In genomic region chr10:4847580-4848020, GRCh38 we compare ENCODE assay signal across 11 cellular contexts. TPM values are rescaled to one million over a fixed set of nuclear protein-coding genes. Genes with fewer than 3 reads are reported as not detected.
DNase-seq lines count a peak whose midpoint lies in the region; ATAC-seq and TF ChIP-seq lines count a peak whose summit lies in the region.
"Had no signal": no experiment of that assay in that cellular context is flagged by ENCODE, and none has a peak within 500 bp of the region (broad histone marks: within the 10 kb centered on the region; RNA-seq: fewer than 3 reads in every experiment).

No MANE protein-coding gene starts in this region.

- no peaks in the 10 kb centered on the region for H3K4me1 ChIP-seq in naive thymus-derived CD4-positive, alpha-beta T cell (ENCODE audit: control insufficient read depth in 2 of 2, insufficient read depth in 2 of 2, low read length in 2 of 2)

- peaks cover 0 to 2% (median 0%) of the 10 kb centered on the region in 11 donors for H3K9me3 Mint-ChIP-seq in naive thymus-derived CD4-positive, alpha-beta T cell
- H3K9me3 Mint-ChIP-seq in activated naive CD8-positive, alpha-beta T cell treated with anti-CD3 and anti-CD28 coated beads for 36 hours = no peaks in the 10 kb centered on the region

- H3K4me3 ChIP-seq in MG63 (no peak overlapping the region), coronary artery (no peak overlapping the region)
- no peak overlapping the region for H3K4me3 ChIP-seq in naive thymus-derived CD4-positive, alpha-beta T cell (ENCODE audit: low read length)
- H3K4me3 ChIP-seq: adrenal gland, spleen had no signal

- no peaks in the 10 kb centered on the region for H3K27me3 ChIP-seq in MG63
- no peaks in the 10 kb centered on the region for H3K27me3 ChIP-seq in naive thymus-derived CD4-positive, alpha-beta T cell (ENCODE audit: control insufficient read depth in 2 of 2, insufficient read depth in 2 of 2, low read length in 2 of 2)
- H3K27me3 ChIP-seq: adrenal gland, spleen had no signal

- CTCF ChIA-PET in naive thymus-derived CD4-positive, alpha-beta T cell (lab: Charles Lee) = interaction anchor here (0.6 to 6.8 kb wide), 10 partner anchors 11 to 946 kb away, joined by 3 to 86 read pairs (median 4); no protein-coding TSS in a partner anchor

- peaks cover 0 to 3% (median 0%) of the 10 kb centered on the region in 5 donors for H3K27me3 Mint-ChIP-seq in naive thymus-derived CD4-positive, alpha-beta T cell
- H3K27me3 Mint-ChIP-seq in activated naive CD8-positive, alpha-beta T cell treated with anti-CD3 and anti-CD28 coated beads for 36 hours = no peaks in the 10 kb centered on the region

- H3K36me3 ChIP-seq in MG63 = no peaks in the 10 kb centered on the region
- peaks cover 0 to 5% (median 0%) of the 10 kb centered on the region in 3 experiments for H3K36me3 ChIP-seq in naive thymus-derived CD4-positive, alpha-beta T cell (ENCODE audit: control insufficient read depth in 2 of 3, insufficient read depth in 3 of 3, low read length in 3 of 3)
- H3K36me3 ChIP-seq: spleen had no signal

- no peak overlapping the region for H3K4me3 Mint-ChIP-seq in naive thymus-derived CD4-positive, alpha-beta T cell
- H3K4me3 Mint-ChIP-seq in activated naive CD8-positive, alpha-beta T cell treated with anti-CD3 and anti-CD28 coated beads for 36 hours = no peak overlapping the region

- peak overlapping the region; percentile 63 to 72 for H3K27ac ChIP-seq in coronary artery
- no peak overlapping the region for H3K27ac ChIP-seq in naive thymus-derived CD4-positive, alpha-beta T cell (ENCODE audit: low read depth, low read length)
- H3K27ac ChIP-seq: adrenal gland, spleen had no signal

- in situ Hi-C loops in KBM-7 (cut with MboI; ENCODE audit: low pct_unique_long_range_greater_than_20kb, low sequenced_read_pairs) = loop anchor here (25.0 kb wide), 2 partner anchors 540 to 765 kb away; no protein-coding TSS in a partner anchor

- peaks cover 0 to 36% (median 7%) of the 10 kb centered on the region in 5 donors for H3K36me3 Mint-ChIP-seq in naive thymus-derived CD4-positive, alpha-beta T cell
- H3K36me3 Mint-ChIP-seq in activated naive CD8-positive, alpha-beta T cell treated with anti-CD3 and anti-CD28 coated beads for 36 hours = peaks cover 1% of the 10 kb centered on the region

- no peaks in the 10 kb centered on the region for H3K9me3 ChIP-seq in MG63
- no peaks in the 10 kb centered on the region for H3K9me3 ChIP-seq in naive thymus-derived CD4-positive, alpha-beta T cell (ENCODE audit: control insufficient read depth in 2 of 3, low read length in 3 of 3)
- H3K9me3 ChIP-seq: adrenal gland, spleen had no signal

- POLR2A ChIA-PET in naive thymus-derived CD4-positive, alpha-beta T cell (lab: Charles Lee) = interaction anchor here (0.7 to 1.4 kb wide), 2 partner anchors 21 to 460 kb away, joined by 3 read pairs; partner anchors contain the start of gene AKR1E2

- no peak overlapping the region for H3K27ac Mint-ChIP-seq in naive thymus-derived CD4-positive, alpha-beta T cell
- no peak overlapping the region for H3K27ac Mint-ChIP-seq in activated naive CD8-positive, alpha-beta T cell treated with anti-CD3 and anti-CD28 coated beads for 36 hours

- DNase-seq in CD1c-positive myeloid dendritic cell (ENCODE audit: extremely low spot score) (peak; percentile 25), MG63 (peak; percentile 4), coronary artery (ENCODE audit: low spot score) (no peak), hippocampal formation (lab: John Stamatoyannopoulos, UW) (no peak), NCI-H146 (lab: John Stamatoyannopoulos, UW) (no peak), KBM-7 (no peak)
- DNase-seq in naive thymus-derived CD4-positive, alpha-beta T cell = no peak
- DNase-seq in activated naive CD8-positive, alpha-beta T cell treated with anti-CD3 and anti-CD28 coated beads for 36 hours = no peak
- DNase-seq: spleen, T1000 had no signal

- H3K4me1 Mint-ChIP-seq in naive thymus-derived CD4-positive, alpha-beta T cell = peaks cover 0 to 12% (median 7%) of the 10 kb centered on the region in 7 donors
- H3K4me1 Mint-ChIP-seq in activated naive CD8-positive, alpha-beta T cell treated with anti-CD3 and anti-CD28 coated beads for 36 hours = peaks cover 12% of the 10 kb centered on the region

- peak; percentile 8 for ATAC-seq in naive thymus-derived CD4-positive, alpha-beta T cell

- intact Hi-C loops in naive thymus-derived CD4-positive, alpha-beta T cell (cut with micrococcal nuclease) = loop anchor here (5.0 kb wide), 3 partner anchors 245 to 1025 kb away; partner anchors contain the start of gene AKR1C3 (in 1 of the 2)

- TF ChIP-seq CTCF in coronary artery (IDR thresholded peaks at IDR 0.05) = no peak

RNA-seq across cellular contexts. Expression of gene AKR1E2, which starts 21.6 kb away (rescaled TPM):
- 0.37 and 1.2 TPM in 2 replicates for total RNA-seq in MG63 (2014; rRNA removed; shearing (Covaris generic); ENCODE audit: low replicate concordance)
- 10 to 100 TPM in 4 of 5 experiments, 1 to 10 TPM in 1; 8.6 to 26.0 (median 25.1) TPM for total RNA-seq in naive thymus-derived CD4-positive, alpha-beta T cell
- polyA plus RNA-seq in naive thymus-derived CD4-positive, alpha-beta T cell = 1 to 10 TPM; 3.6 to 4.9 TPM
- total RNA-seq in activated naive CD8-positive, alpha-beta T cell treated with anti-CD3 and anti-CD28 coated beads for 36 hours = 1 to 10 TPM; 5.1 to 5.6 TPM

Comparison
In these comparisons a context has a peak if more than half of its experiments do, and no peak if none do; other contexts are left out.
1. DNase-seq: peak in CD1c-positive myeloid dendritic cell (single experiment) and MG63 (single experiment); none in coronary artery (single experiment), naive thymus-derived CD4-positive, alpha-beta T cell (0 of 9), hippocampal formation (0 of 2), NCI-H146 (single experiment), activated naive CD8-positive, alpha-beta T cell treated with anti-CD3 and anti-CD28 coated beads for 36 hours (single experiment) and KBM-7 (single experiment).